21 cellular contexts compared by ENCODE assay signal in the genomic region with DNA sequence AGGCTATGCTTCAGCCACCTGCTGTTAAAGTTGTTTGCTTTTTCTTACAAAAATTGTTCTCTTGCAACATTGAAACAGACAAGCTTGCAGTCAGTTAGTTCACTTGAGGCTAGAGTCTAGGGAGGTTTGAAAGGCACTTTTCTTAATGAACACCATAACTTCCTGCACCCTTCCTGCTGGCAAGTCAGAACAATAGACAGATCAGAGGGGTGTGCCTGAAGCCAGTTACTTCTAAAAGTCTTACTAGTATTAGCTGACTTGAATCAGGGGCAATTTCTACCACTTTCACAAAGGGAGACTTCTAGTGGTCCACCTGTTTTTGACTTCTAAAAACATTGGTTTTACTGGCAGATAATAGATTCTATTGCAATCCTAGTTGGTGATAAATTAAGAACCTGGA.
DNase-seq lines count a peak whose midpoint lies in the region; ATAC-seq, FAIRE-seq and TF ChIP-seq lines count a peak whose summit lies in the region.
"Had no signal": no experiment of that assay in that cellular context is flagged by ENCODE, and none has a peak within 500 bp of the region (broad histone marks: within the 10 kb centered on the region; RNA-seq: fewer than 3 reads in every experiment).

No MANE protein-coding gene starts in this region.

- in situ Hi-C loops in gastrocnemius medialis (cut with MboI; ENCODE audit: low sequenced_read_pairs in 4 of 4): no loop called here

- H3K4me3 ChIP-seq in osteoblast (ENCODE audit: insufficient read depth, low read length) (no peak overlapping the region), gastrocnemius medialis (no peak overlapping the region)
- H3K4me3 ChIP-seq: K562, MG63 had no signal

- FAIRE-seq in GM19239 (lab: Jason Lieb, UNC): no peak
- FAIRE-seq: HTR-8/SVneo, K562 had no signal

- H2AFZ ChIP-seq in osteoblast (ENCODE audit: low read length): no peak overlapping the region

- DNase-seq in COR-L47 (lab: John Stamatoyannopoulos, UW) (peak; percentile 4), NCI-H146 (lab: John Stamatoyannopoulos, UW) (peak; percentile 37), dermis blood vessel endothelial cell (peak; percentile 72), osteoblast (ENCODE audit: insufficient read length, low spot score, missing footprints) (peak; percentile 4), gastrocnemius medialis (no peak), endothelial cell (ENCODE audit: low spot score) (no peak), GM19239 (ENCODE audit: insufficient read length, low spot score) (no peak)
- DNase-seq: DMS153, DND-41, H7, HFFc6, MG63, NCI-H1105 treated with DMSO at 0.1 percent for 48 hours, NCI-H1694, NCI-H2029 treated with DMSO at 0.1 percent for 48 hours, NCI-H524, NCI-H774, PC-3, SK-N-SH had no signal

- peaks cover 11% of the 10 kb centered on the region for H3K4me1 Mint-ChIP-seq in endothelial cell (ENCODE audit: unreplicated experiment)

- TF ChIP-seq CTCF in osteoblast (IDR thresholded peaks at IDR 0.05; ENCODE audit: extremely low read depth, low read depth, low read length) (no peak), gastrocnemius medialis (IDR thresholded peaks at IDR 0.05 in 4 of 5, conservative IDR thresholded peaks at IDR 0.05 in 1 of 5) (no peak), endothelial cell (IDR thresholded peaks at IDR 0.05; ENCODE audit: unreplicated experiment) (no peak)

- H3K4me2 ChIP-seq in osteoblast (ENCODE audit: insufficient read depth, low read length): no peak overlapping the region
- H3K4me2 ChIP-seq: SK-N-SH had no signal

- no peak overlapping the region for H3K27ac Mint-ChIP-seq in endothelial cell (ENCODE audit: unreplicated experiment)
- H3K27ac Mint-ChIP-seq: HFFc6 had no signal

- H3K36me3 ChIP-seq in osteoblast (ENCODE audit: insufficient read depth, low read length): no peaks in the 10 kb centered on the region
- H3K36me3 ChIP-seq in gastrocnemius medialis: no peaks in the 10 kb centered on the region
- H3K36me3 ChIP-seq: MG63 had no signal

- intact Hi-C loops in gastrocnemius medialis (cut with DNase I; ENCODE audit: low total_unique reads): no loop called here

- H3K27me3 ChIP-seq in osteoblast (ENCODE audit: insufficient read depth, low read length) (no peaks in the 10 kb centered on the region), gastrocnemius medialis (no peaks in the 10 kb centered on the region)
- H3K27me3 ChIP-seq: MG63 had no signal

- H4K20me1 ChIP-seq in osteoblast (ENCODE audit: insufficient read depth, low read length): no peaks in the 10 kb centered on the region

- no peak for TF ChIP-seq POLR2A in gastrocnemius medialis (IDR thresholded peaks at IDR 0.05)

- no peak overlapping the region for H3K4me3 Mint-ChIP-seq in endothelial cell (ENCODE audit: unreplicated experiment)
- H3K4me3 Mint-ChIP-seq: HFFc6 had no signal

- peaks cover 3% of the 10 kb centered on the region for H3K9me3 ChIP-seq in osteoblast (ENCODE audit: low read depth, low read length)
- H3K9me3 ChIP-seq in gastrocnemius medialis: no peaks in the 10 kb centered on the region
- H3K9me3 ChIP-seq: MG63, SK-N-SH had no signal

- H3K27ac ChIP-seq in osteoblast (ENCODE audit: low read depth, low read length) (no peak overlapping the region), gastrocnemius medialis (no peak overlapping the region)

- H3K79me2 ChIP-seq in osteoblast (ENCODE audit: insufficient read depth, low read length): no peaks in the 10 kb centered on the region

- no peaks in the 10 kb centered on the region for H3K4me1 ChIP-seq in osteoblast (ENCODE audit: insufficient read depth, low read length)
- no peaks in the 10 kb centered on the region for H3K4me1 ChIP-seq in gastrocnemius medialis

- H3K36me3 Mint-ChIP-seq in endothelial cell (ENCODE audit: low read depth, unreplicated experiment): no peaks in the 10 kb centered on the region

- no peaks in the 10 kb centered on the region for H3K27me3 Mint-ChIP-seq in endothelial cell (ENCODE audit: unreplicated experiment)

- ATAC-seq in gastrocnemius medialis: no peak
- ATAC-seq: K562, PC-3 had no signal

- H3K9me3 Mint-ChIP-seq in endothelial cell (ENCODE audit: unreplicated experiment): no peaks in the 10 kb centered on the region

Comparison
In these comparisons a context has a peak if more than half of its experiments do, and no peak if none do; other contexts are left out.
1. DNase-seq: peak in COR-L47 (single experiment), NCI-H146 (single experiment), dermis blood vessel endothelial cell (single experiment) and osteoblast (single experiment); none in gastrocnemius medialis (0 of 2), endothelial cell (single experiment) and GM19239 (single experiment).